In the genomic region with DNA sequence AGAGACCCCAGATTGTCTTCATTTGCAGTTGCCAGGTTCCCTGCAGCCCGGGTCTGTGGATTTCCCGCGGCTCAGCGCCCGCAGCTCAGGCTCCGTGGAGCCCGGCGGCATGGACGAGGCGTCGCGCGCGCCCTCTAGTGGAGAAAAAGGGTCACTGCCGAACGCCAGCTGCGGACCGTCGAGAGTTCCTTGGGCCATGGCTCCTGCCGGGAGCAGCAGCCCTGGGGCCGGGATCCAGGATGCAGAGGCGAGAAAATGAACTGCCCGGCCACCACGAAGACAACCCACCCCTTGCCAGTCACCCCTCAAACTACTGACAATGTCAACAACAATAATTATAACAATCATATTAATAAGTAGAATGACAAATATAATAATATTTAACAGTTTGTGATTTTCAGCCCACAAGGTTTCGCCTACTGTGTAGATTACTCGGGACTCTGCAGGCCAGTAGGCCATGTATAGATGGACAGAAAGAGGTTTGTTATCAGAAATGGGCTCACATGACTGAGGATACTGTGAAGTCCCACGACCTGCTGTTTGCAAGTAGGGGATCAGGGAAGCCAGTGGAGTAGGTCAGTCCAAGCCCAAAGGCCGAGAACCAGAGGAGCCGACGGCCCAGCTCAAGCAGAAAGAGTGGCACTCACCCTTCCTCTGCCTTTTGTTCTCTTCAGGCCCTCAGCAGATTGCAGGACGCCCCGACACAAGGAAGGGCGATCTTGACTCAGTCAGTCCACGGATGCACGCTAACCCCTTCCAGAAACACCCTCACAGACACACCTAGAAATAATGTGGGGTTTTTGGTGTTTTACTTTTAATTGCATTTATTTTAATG, we compare ENCODE assay signal across 8 cellular contexts.
DNase-seq lines count a peak whose midpoint lies in the region; ATAC-seq, FAIRE-seq and TF ChIP-seq lines count a peak whose summit lies in the region.

No MANE protein-coding gene starts in this region.

- TF ChIP-seq CTCF in D721Med (IDR thresholded peaks at IDR 0.05; ENCODE audit: insufficient read depth, missing control alignments) (peak; percentile 78), brain microvascular endothelial cell (IDR thresholded peaks at IDR 0.05; ENCODE audit: low read depth, low read length, missing control alignments) (peak; percentile 93)

- no peak overlapping the region for H3K27ac ChIP-seq in brain microvascular endothelial cell

- in situ Hi-C loops in brain microvascular endothelial cell (cut with HindIII; ENCODE audit: low pct_ligation_motif_present, low sequenced_read_pairs) = no loop called here

- FAIRE-seq in D721Med (lab: Jason Lieb, UNC) = no peak

- no peaks in the 10 kb centered on the region for H3K36me3 ChIP-seq in brain microvascular endothelial cell (replicated peaks)

- peak; percentile 81 for ATAC-seq in GM21619 (IDR thresholded peaks at IDR 0.05; ENCODE audit: unreplicated experiment)
- ATAC-seq in GM18858 (IDR thresholded peaks at IDR 0.05; ENCODE audit: unreplicated experiment) = no peak

- DNase-seq in D721Med (ENCODE audit: insufficient read length, low spot score) = peak; percentile 47
- peak; percentile 28 for DNase-seq in NCI-H1092 (lab: John Stamatoyannopoulos, UW)
- peak; percentile 63 for DNase-seq in UCSD-AML1 (lab: John Stamatoyannopoulos, UW; ENCODE audit: unreplicated experiment)
- peak; percentile 44 for DNase-seq in brain microvascular endothelial cell
- peak; percentile 88 for DNase-seq in inferior parietal cortex (ENCODE audit: extremely low spot score)
- peak; percentile 63 for DNase-seq in stimulated activated CD4-positive, alpha-beta T cell treated with anti-CD3 and anti-CD28 coated beads, Interleukin-12 subunit alpha, Interleukin-12 subunit beta, amount 100 ng/mL, for 4 hours

- H3K4me3 ChIP-seq in brain microvascular endothelial cell (ENCODE audit: low read depth, low read length) = peak overlapping the region; percentile 30

- H3K27me3 ChIP-seq in brain microvascular endothelial cell (replicated peaks) = no peaks in the 10 kb centered on the region

Comparison
In these comparisons a context has a peak if more than half of its experiments do, and no peak if none do; other contexts are left out.
1. DNase-seq: peak in every context shown above with its lines; median percentile 88 in inferior parietal cortex; 63 in UCSD-AML1; 63 in stimulated activated CD4-positive, alpha-beta T cell treated with anti-CD3 and anti-CD28 coated beads, Interleukin-12 subunit alpha, Interleukin-12 subunit beta, amount 100 ng/mL, for 4 hours; 47 in D721Med; 44 in brain microvascular endothelial cell; 28 in NCI-H1092.